ENCODE assay signal across 20 cellular contexts in the genomic region with DNA sequence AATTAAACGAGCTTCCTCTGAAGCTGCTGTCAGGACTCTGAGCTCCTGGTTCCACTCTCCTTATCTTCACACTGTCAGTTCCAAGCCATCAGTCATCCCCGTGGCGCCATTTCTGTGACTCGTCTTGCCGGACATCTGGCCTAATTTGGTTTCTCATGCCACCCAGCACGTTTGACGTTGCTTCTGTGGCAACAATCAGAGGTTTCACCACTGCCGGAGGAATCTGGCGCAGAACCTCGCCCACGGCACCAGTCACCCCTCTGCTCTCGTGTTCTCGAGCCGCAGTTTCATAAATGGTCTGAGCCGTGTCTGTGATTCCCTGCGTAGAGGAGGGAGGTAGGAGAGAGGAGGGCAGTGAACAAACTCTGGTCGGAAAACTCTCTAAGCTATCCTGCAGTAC. TPM values are rescaled to one million over a fixed set of nuclear protein-coding genes. Genes with fewer than 3 reads are reported as not detected.
A peak's percentile ranks its signal among the peaks of the same experiment; 100 is the strongest.
DNase-seq lines count a peak whose midpoint lies in the region; ATAC-seq and TF ChIP-seq lines count a peak whose summit lies in the region.
"Had no signal": no experiment of that assay in that cellular context is flagged by ENCODE, and none has a peak within 500 bp of the region (broad histone marks: within the 10 kb centered on the region; RNA-seq: fewer than 3 reads in every experiment).

No MANE protein-coding gene starts in this region.

- H4K20me1 ChIP-seq in fibroblast of lung (ENCODE audit: control insufficient read depth, extremely low read depth, insufficient read depth, low read length): no peaks in the 10 kb centered on the region

- no peak for ATAC-seq in activated naive CD4-positive, alpha-beta T cell treated with anti-CD3 and anti-CD28 coated beads, Interleukin-2, amount 50 U/mL, for 72 hours
- ATAC-seq: activated naive CD8-positive, alpha-beta T cell treated with anti-CD3 and anti-CD28 coated beads, Interleukin-2, amount 50 U/mL, for 24 hours had no signal

- no peaks in the 10 kb centered on the region for H3K9me3 Mint-ChIP-seq in activated naive CD4-positive, alpha-beta T cell treated with anti-CD3 and anti-CD28 coated beads, Interleukin-2, amount 10 ng/mL, durations not matched to agents 7 days and 5 days
- no peaks in the 10 kb centered on the region for H3K9me3 Mint-ChIP-seq in activated naive CD4-positive, alpha-beta T cell treated with anti-CD3 and anti-CD28 coated beads, Interleukin-2, amount 50 U/mL, for 72 hours
- H3K9me3 Mint-ChIP-seq: activated naive CD8-positive, alpha-beta T cell treated with anti-CD3 and anti-CD28 coated beads, Interleukin-2, amount 50 U/mL, for 24 hours; T-helper 1 cell treated with Interleukin-12 subunit alpha and Interleukin-12 subunit beta and Interleukin-4 antibody, amounts not matched to agents 30 μg/mL and 1 μg/mL, for 36 hours had no signal

- CTCF ChIA-PET in activated naive CD4-positive, alpha-beta T cell treated with anti-CD3 and anti-CD28 coated beads, Interleukin-2, amount 10 ng/mL, durations not matched to agents 7 days and 5 days (lab: Charles Lee): interaction anchor here (0.9 to 1.0 kb wide), 2 partner anchors 10 to 15 kb away, joined by 3 to 4 read pairs; no protein-coding TSS in a partner anchor

- H3K27ac ChIP-seq in fibroblast of lung (ENCODE audit: insufficient read depth, low read length) (no peak overlapping the region), muscle layer of colon (ENCODE audit: low read depth, low read length) (peak overlapping the region; percentile 35), uterus (peak overlapping the region; percentile 2 to 6), thyroid gland (no peak overlapping the region)
- H3K27ac ChIP-seq: 22Rv1, esophagus squamous epithelium, Peyer's patch, thoracic aorta had no signal

- TF ChIP-seq CTCF in fibroblast of lung (conservative IDR thresholded peaks at IDR 0.05 in 1 of 2, IDR thresholded peaks at IDR 0.05 in 1 of 2; ENCODE audit: low read depth in 1 of 2, low read length in 2 of 2): no peak
- TF ChIP-seq CTCF in uterus (IDR thresholded peaks at IDR 0.05): no peak
- TF ChIP-seq CTCF in thyroid gland (IDR thresholded peaks at IDR 0.05): no peak

- H2AFZ ChIP-seq in fibroblast of lung (ENCODE audit: low read length): no peak overlapping the region

- no peak overlapping the region for H3K4me2 ChIP-seq in fibroblast of lung (ENCODE audit: extremely low read depth, insufficient read depth, low read length)

- peaks cover 9% of the 10 kb centered on the region for H3K36me3 Mint-ChIP-seq in activated naive CD4-positive, alpha-beta T cell treated with anti-CD3 and anti-CD28 coated beads, Interleukin-2, amount 10 ng/mL, durations not matched to agents 7 days and 5 days
- peaks cover 0 to 4% of the 10 kb centered on the region in 2 donors for H3K36me3 Mint-ChIP-seq in activated naive CD4-positive, alpha-beta T cell treated with anti-CD3 and anti-CD28 coated beads, Interleukin-2, amount 50 U/mL, for 72 hours

- DNase-seq in activated naive CD4-positive, alpha-beta T cell treated with anti-CD3 and anti-CD28 coated beads, Interleukin-2, amount 10 ng/mL, durations not matched to agents 7 days and 5 days: no peak
- no peak for DNase-seq in activated naive CD4-positive, alpha-beta T cell treated with anti-CD3 and anti-CD28 coated beads, Interleukin-2, amount 50 U/mL, for 72 hours (ENCODE audit: low spot score in 2 of 2)
- DNase-seq in fibroblast of lung (ENCODE audit: low read depth in 2 of 2) (peak; percentile 37 to 89), uterus (peak; percentile 43 to 58), anterior cingulate cortex (lab: John Stamatoyannopoulos, UW) (no peak), NCI-H1048 (lab: John Stamatoyannopoulos, UW) (no peak), thyroid gland (no peak)
- DNase-seq: activated naive CD8-positive, alpha-beta T cell treated with anti-CD3 and anti-CD28 coated beads, Interleukin-2, amount 50 U/mL, for 24 hours; activated T-cell treated with anti-CD3 and anti-CD28 coated beads for 4 hours; esophagus squamous epithelium; NCI-H2029 treated with DMSO at 0.1 percent for 48 hours; NCI-H69; Peyer's patch; stimulated activated CD4-positive, alpha-beta T cell treated with anti-CD3 and anti-CD28 coated beads, Interleukin-15, amount 100 ng/mL, for 24 hours had no signal

- peak overlapping the region; percentile 52 for H3K27ac Mint-ChIP-seq in activated naive CD4-positive, alpha-beta T cell treated with anti-CD3 and anti-CD28 coated beads, Interleukin-2, amount 10 ng/mL, durations not matched to agents 7 days and 5 days
- no peak overlapping the region for H3K27ac Mint-ChIP-seq in activated naive CD4-positive, alpha-beta T cell treated with anti-CD3 and anti-CD28 coated beads, Interleukin-2, amount 50 U/mL, for 72 hours
- H3K27ac Mint-ChIP-seq: activated naive CD8-positive, alpha-beta T cell treated with anti-CD3 and anti-CD28 coated beads, Interleukin-2, amount 50 U/mL, for 24 hours; T-helper 1 cell treated with Interleukin-12 subunit alpha and Interleukin-12 subunit beta and Interleukin-4 antibody, amounts not matched to agents 30 μg/mL and 1 μg/mL, for 36 hours had no signal

- no peaks in the 10 kb centered on the region for H3K79me2 ChIP-seq in fibroblast of lung (ENCODE audit: control insufficient read depth, insufficient read depth, low read length)

- H3K4me3 ChIP-seq in fibroblast of lung (replicated peaks in 1 of 4; ENCODE audit: control extremely low read depth in 1 of 4, insufficient read depth in 1 of 4, low read depth in 3 of 4, low read length in 4 of 4): peak overlapping the region in 1 of 4 experiments; percentile 10
- H3K4me3 ChIP-seq in muscle layer of colon (ENCODE audit: low read depth in 1 of 2, low read length in 2 of 2): peak overlapping the region in 1 of 2 donors; percentile 13
- no peak overlapping the region for H3K4me3 ChIP-seq in uterus
- no peak overlapping the region for H3K4me3 ChIP-seq in thyroid gland (replicated peaks in 1 of 3)
- H3K4me3 ChIP-seq: esophagus squamous epithelium, lung, Peyer's patch, thoracic aorta had no signal

- H3K36me3 ChIP-seq in fibroblast of lung (ENCODE audit: control insufficient read depth, insufficient read depth, low read length): peaks cover 9% of the 10 kb centered on the region
- H3K36me3 ChIP-seq in muscle layer of colon (ENCODE audit: insufficient read depth, low read length): peaks cover 29% of the 10 kb centered on the region
- H3K36me3 ChIP-seq in uterus: no peaks in the 10 kb centered on the region
- peaks cover 9 to 22% of the 10 kb centered on the region in 2 donors for H3K36me3 ChIP-seq in thyroid gland

- H3K4me3 Mint-ChIP-seq in activated naive CD4-positive, alpha-beta T cell treated with anti-CD3 and anti-CD28 coated beads, Interleukin-2, amount 10 ng/mL, durations not matched to agents 7 days and 5 days: no peak overlapping the region
- H3K4me3 Mint-ChIP-seq: activated naive CD8-positive, alpha-beta T cell treated with anti-CD3 and anti-CD28 coated beads, Interleukin-2, amount 50 U/mL, for 24 hours; T-helper 1 cell treated with Interleukin-12 subunit alpha and Interleukin-12 subunit beta and Interleukin-4 antibody, amounts not matched to agents 30 μg/mL and 1 μg/mL, for 36 hours had no signal

- no peaks in the 10 kb centered on the region for H3K27me3 Mint-ChIP-seq in activated naive CD4-positive, alpha-beta T cell treated with anti-CD3 and anti-CD28 coated beads, Interleukin-2, amount 10 ng/mL, durations not matched to agents 7 days and 5 days
- H3K27me3 Mint-ChIP-seq: activated naive CD8-positive, alpha-beta T cell treated with anti-CD3 and anti-CD28 coated beads, Interleukin-2, amount 50 U/mL, for 24 hours had no signal

- intact Hi-C loops in uterus (cut with DNase I; ENCODE audit: low total_unique reads) (no loop called here), thyroid gland (cut with DNase I) (no loop called here)

- H3K9ac ChIP-seq in fibroblast of lung (ENCODE audit: insufficient read depth, low read length) (no peak overlapping the region), muscle layer of colon (ENCODE audit: low read length) (no peak overlapping the region)

- H3K27me3 ChIP-seq in fibroblast of lung (ENCODE audit: control insufficient read depth, insufficient read depth, low read length) (no peaks in the 10 kb centered on the region), muscle layer of colon (ENCODE audit: control insufficient read depth in 1 of 2, insufficient read depth in 2 of 2, low read length in 2 of 2) (no peaks in the 10 kb centered on the region), uterus (no peaks in the 10 kb centered on the region), thyroid gland (no peaks in the 10 kb centered on the region)
- H3K27me3 ChIP-seq: esophagus squamous epithelium, Peyer's patch had no signal

- H3K9me3 ChIP-seq in fibroblast of lung (ENCODE audit: control insufficient read depth, insufficient read depth, low read depth, low read length) (no peaks in the 10 kb centered on the region), muscle layer of colon (ENCODE audit: low read length) (no peaks in the 10 kb centered on the region), uterus (no peaks in the 10 kb centered on the region), thyroid gland (no peaks in the 10 kb centered on the region)
- H3K9me3 ChIP-seq: esophagus squamous epithelium, Peyer's patch, thoracic aorta had no signal

- no peaks in the 10 kb centered on the region for H3K4me1 Mint-ChIP-seq in activated naive CD4-positive, alpha-beta T cell treated with anti-CD3 and anti-CD28 coated beads, Interleukin-2, amount 10 ng/mL, durations not matched to agents 7 days and 5 days
- H3K4me1 Mint-ChIP-seq: activated naive CD8-positive, alpha-beta T cell treated with anti-CD3 and anti-CD28 coated beads, Interleukin-2, amount 50 U/mL, for 24 hours had no signal

- TF ChIP-seq POLR2A in uterus (IDR thresholded peaks at IDR 0.05) (no peak), thyroid gland (IDR thresholded peaks at IDR 0.05) (no peak)

- WGBS in thyroid gland, 2 donors: 90 to 91% methylated on average over 17 of the region's 17 CpGs

- H3K4me1 ChIP-seq in fibroblast of lung (ENCODE audit: control insufficient read depth, extremely low read depth, insufficient read depth, low read length): no peaks in the 10 kb centered on the region
- H3K4me1 ChIP-seq in muscle layer of colon (ENCODE audit: insufficient read depth, low read length): peaks cover 14% of the 10 kb centered on the region
- H3K4me1 ChIP-seq in uterus: no peaks in the 10 kb centered on the region
- no peaks in the 10 kb centered on the region for H3K4me1 ChIP-seq in thyroid gland
- H3K4me1 ChIP-seq: Peyer's patch had no signal

RNA-seq across cellular contexts. Expression of a gene that starts 29.7 kb away (rescaled TPM):
- not detected for total RNA-seq in activated naive CD4-positive, alpha-beta T cell treated with anti-CD3 and anti-CD28 coated beads, Interleukin-2, amount 50 U/mL, for 72 hours
- 16.7 and 22.5 TPM in 2 replicates for total RNA-seq in fibroblast of lung
- polyA plus RNA-seq in fibroblast of lung: 5.4 and 32.9 TPM in 2 replicates
- polyA plus RNA-seq in fibroblast of lung (2012): 6.7 and 39.4 TPM in 2 replicates
- polyA minus RNA-seq in fibroblast of lung (ENCODE audit: low replicate concordance): 11.7 and 81.0 TPM in 2 replicates
- total RNA-seq in uterus: 1 to 10 TPM in 1 of 4 donors, under 1 TPM in 1, not detected in 2; 0.83 to 3.7 TPM
- total RNA-seq in thyroid gland: 1 to 10 TPM in 1 of 4 donors, under 1 TPM in 2, not detected in 1; 0.78 to 1.0 (median 0.94) TPM
- total RNA-seq: osteocyte had no signal

Comparison
In these comparisons a context has a peak if more than half of its experiments do, and no peak if none do; other contexts are left out.
1. DNase-seq: peak in fibroblast of lung (2 of 2) and uterus (2 of 2); none in activated naive CD4-positive, alpha-beta T cell treated with anti-CD3 and anti-CD28 coated beads, Interleukin-2, amount 10 ng/mL, durations not matched to agents 7 days and 5 days (single experiment), activated naive CD4-positive, alpha-beta T cell treated with anti-CD3 and anti-CD28 coated beads, Interleukin-2, amount 50 U/mL, for 72 hours (0 of 2), anterior cingulate cortex (0 of 58), NCI-H1048 (single experiment) and thyroid gland (0 of 2).
2. H3K27ac ChIP-seq: peak in muscle layer of colon (single experiment) and uterus (2 of 2); none in fibroblast of lung (single experiment) and thyroid gland (0 of 3).